Comparison of ENCODE assay signal across 8 cellular contexts in the genomic region with DNA sequence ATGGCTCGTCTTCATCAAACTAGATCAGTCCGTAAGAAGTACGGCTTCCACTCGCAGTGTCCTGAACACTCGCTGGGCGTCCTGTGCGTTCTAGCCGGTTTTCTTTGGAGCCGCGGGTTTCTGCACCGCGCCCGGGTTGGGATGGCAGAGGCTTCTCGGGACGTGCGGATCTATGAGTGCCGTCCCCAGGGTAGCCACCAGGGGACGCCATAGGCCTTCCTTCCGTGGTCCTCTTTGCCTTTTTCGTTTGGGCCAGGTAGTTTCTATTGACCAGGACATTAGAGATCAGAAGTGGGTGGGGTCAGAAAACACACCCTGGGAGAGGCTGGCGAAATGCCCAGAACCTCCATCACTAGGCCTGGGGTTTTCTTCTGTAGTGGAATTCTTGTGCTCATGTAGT.
DNase-seq lines count a peak whose midpoint lies in the region; ATAC-seq, FAIRE-seq and TF ChIP-seq lines count a peak whose summit lies in the region.

No MANE protein-coding gene starts in this region.

- H3K4me1 ChIP-seq in BE2C: 0 out of 2 replicates have a peak, but pooled peaks cover 2% of the 10 kb centered on the region
- no peaks in the 10 kb centered on the region for H3K4me1 ChIP-seq in kidney (ENCODE audit: control insufficient read depth in 1 of 2, insufficient read depth in 1 of 2, low read depth in 1 of 2, low read length in 2 of 2)

- intact Hi-C loops in kidney (cut with DNase I): no loop called here

- H3K27ac ChIP-seq in kidney (ENCODE audit: low read depth in 2 of 2, low read length in 2 of 2): no peak overlapping the region

- H3K4me3 ChIP-seq in BE2C (ENCODE audit: low read depth, low read length) (no peak overlapping the region; the same call in 1 of the 2 replicates), HFF-Myc (replicated peaks; ENCODE audit: low read depth, low read length) (no peak overlapping the region), kidney (ENCODE audit: low read length in 2 of 2) (no peak overlapping the region)

- ATAC-seq in GM21515 (IDR thresholded peaks at IDR 0.05; ENCODE audit: unreplicated experiment): no peak
- no peak for ATAC-seq in HG03571 (IDR thresholded peaks at IDR 0.05; ENCODE audit: unreplicated experiment)

- DNase-seq in BE2C (peak; percentile 74), HFF-Myc (ENCODE audit: extremely low read depth, low read depth) (no peak), kidney (no peak), ureter (ENCODE audit: low spot score) (no peak)
- DNase-seq in effector CD4-positive, alpha-beta T cell: no peak

- FAIRE-seq in TTC549 (lab: Jason Lieb, UNC) (peak; percentile 47), kidney (lab: Jason Lieb, UNC) (no peak)

- H3K9me3 ChIP-seq in BE2C (no peaks in the 10 kb centered on the region; the same call in none of the 2 replicates), kidney (ENCODE audit: control insufficient read depth in 1 of 2, low read length in 2 of 2) (no peaks in the 10 kb centered on the region)

- no peaks in the 10 kb centered on the region for H3K36me3 ChIP-seq in BE2C
- H3K36me3 ChIP-seq in kidney (ENCODE audit: control insufficient read depth in 1 of 2, insufficient read depth in 2 of 2, low read length in 2 of 2): no peaks in the 10 kb centered on the region

- no peak overlapping the region for H3K9ac ChIP-seq in kidney (ENCODE audit: low read length in 2 of 2)

- H3K27me3 ChIP-seq in BE2C: peaks cover 50% of the 10 kb centered on the region

- TF ChIP-seq CTCF in BE2C (IDR thresholded peaks at IDR 0.05; ENCODE audit: low read depth, low read length) (peak; percentile 98), HFF-Myc (IDR thresholded peaks at IDR 0.05; ENCODE audit: low read depth, low read length, missing control alignments) (peak; percentile 59), kidney (IDR thresholded peaks at IDR 0.05; ENCODE audit: borderline replicate concordance, extremely low read depth, insufficient read depth) (peak; percentile 69)
